1 cellular context compared by ENCODE assay signal in genomic region chr9:127930298-127931091, GRCh38.
TF ChIP-seq lines count a peak whose summit lies in the region.

PIP5KL1 (minus strand) TSS chr9:127930777; CDS start chr9:127930752, 25 bp downstream.

TF ChIP-seq in SK-N-SH, 30 proteins besides CTCF, POLR2A, EP300 and RAD21 (continued from another document):
- no peak for TF ChIP-seq REST (IDR thresholded peaks at IDR 0.05; ENCODE audit: low read depth, low read length)
- peak; percentile 41 for TF ChIP-seq PBX3 (IDR thresholded peaks at IDR 0.05)
- no peak for TF ChIP-seq TCF12 (IDR thresholded peaks at IDR 0.05)
- no peak; the same call in 1 of the 2 replicates for TF ChIP-seq MAX (IDR thresholded peaks at IDR 0.05; ENCODE audit: low read depth)
- no peak for TF ChIP-seq USF2 (IDR thresholded peaks at IDR 0.05; ENCODE audit: borderline replicate concordance, low read depth, low read length)
- no peak for TF ChIP-seq SMC3 (IDR thresholded peaks at IDR 0.05; ENCODE audit: low read depth, low read length)
- TF ChIP-seq GABPA (IDR thresholded peaks at IDR 0.05; ENCODE audit: low read depth) = no peak
- peak; percentile 34; the same call in 1 of the 2 replicates for TF ChIP-seq ZBTB33 (IDR thresholded peaks at IDR 0.05; ENCODE audit: borderline replicate concordance, low read depth)
